In genomic region chr20:53750827-53751393, GRCh38 we compare ENCODE assay signal across 8 cellular contexts.
DNase-seq lines count a peak whose midpoint lies in the region; ATAC-seq, FAIRE-seq and TF ChIP-seq lines count a peak whose summit lies in the region.

No MANE protein-coding gene starts in this region.

- 50 to 61% (median 60%) methylated on average over 12 of the region's 12 CpGs for WGBS in ovary, 3 donors

- H3K27ac ChIP-seq in caudate nucleus (ENCODE audit: low read depth, low read length) (peak overlapping the region; percentile 40), ovary (peak overlapping the region in 1 of 2 donors; percentile 29)

- DNase-seq in activated gamma-delta T cell treated with Interleukin-2 at 50 U/mL for 16 hours (peak; percentile 37), activated gamma-delta T cell (lab: John Stamatoyannopoulos, UW) (no peak), RCC 7860 (ENCODE audit: low spot score) (peak; percentile 67), caudate nucleus (lab: John Stamatoyannopoulos, UW) (peak in 1 of 61 donors; percentile 12), ovary (no peak), retina (no peak)
- peak; percentile 71 for DNase-seq in natural killer cell treated with Interleukin-12 subunit alpha and Interleukin-12 subunit beta and Interleukin-15 and Interleukin-18, amount 100 ng/mL, for 72 hours (ENCODE audit: low spot score)

- intact Hi-C loops in ovary (cut with DNase I), result no loop called here

- ATAC-seq in HG02943 (IDR thresholded peaks at IDR 0.05; ENCODE audit: low read depth, unreplicated experiment), result peak; percentile 48
- peak; percentile 80 to 81 for ATAC-seq in natural killer cell treated with Interleukin-12 subunit alpha and Interleukin-12 subunit beta and Interleukin-15 and Interleukin-18, amount 100 ng/mL, for 72 hours

- H3K9me3 ChIP-seq in ovary, result no peaks in the 10 kb centered on the region

- no peak for TF ChIP-seq CTCF in ovary (IDR thresholded peaks at IDR 0.05)

- no peaks in the 10 kb centered on the region for H3K36me3 Mint-ChIP-seq in natural killer cell treated with Interleukin-12 subunit alpha and Interleukin-12 subunit beta and Interleukin-15 and Interleukin-18, amount 100 ng/mL, for 72 hours

- H3K4me3 ChIP-seq in ovary, result no peak overlapping the region

- TF ChIP-seq EP300 in ovary (IDR thresholded peaks at IDR 0.05), result no peak

- peak overlapping the region; percentile 96 to 98 for H3K27ac Mint-ChIP-seq in natural killer cell treated with Interleukin-12 subunit alpha and Interleukin-12 subunit beta and Interleukin-15 and Interleukin-18, amount 100 ng/mL, for 72 hours

- H3K9me3 Mint-ChIP-seq in natural killer cell treated with Interleukin-12 subunit alpha and Interleukin-12 subunit beta and Interleukin-15 and Interleukin-18, amount 100 ng/mL, for 72 hours, result no peaks in the 10 kb centered on the region

- peaks cover 51 to 52% of the 10 kb centered on the region in 2 donors for H3K4me1 Mint-ChIP-seq in natural killer cell treated with Interleukin-12 subunit alpha and Interleukin-12 subunit beta and Interleukin-15 and Interleukin-18, amount 100 ng/mL, for 72 hours (ENCODE audit: low read depth in 2 of 2)

- no peak for FAIRE-seq in RCC 7860 (lab: Jason Lieb, UNC)

- H3K4me1 ChIP-seq in ovary (ENCODE audit: insufficient read depth), result peaks cover 1% of the 10 kb centered on the region

- H3K36me3 ChIP-seq in ovary, result no peaks in the 10 kb centered on the region

- H3K27me3 Mint-ChIP-seq in natural killer cell treated with Interleukin-12 subunit alpha and Interleukin-12 subunit beta and Interleukin-15 and Interleukin-18, amount 100 ng/mL, for 72 hours, result no peaks in the 10 kb centered on the region

- peak overlapping the region; percentile 72 for H3K4me3 Mint-ChIP-seq in natural killer cell treated with Interleukin-12 subunit alpha and Interleukin-12 subunit beta and Interleukin-15 and Interleukin-18, amount 100 ng/mL, for 72 hours

- H3K27me3 ChIP-seq in ovary, result no peaks in the 10 kb centered on the region

- TF ChIP-seq POLR2A in ovary (IDR thresholded peaks at IDR 0.05), result no peak

Comparison
In these comparisons a context has a peak if more than half of its experiments do, and no peak if none do; other contexts are left out.
1. DNase-seq: peak in activated gamma-delta T cell treated with Interleukin-2 at 50 U/mL for 16 hours (single experiment), RCC 7860 (single experiment) and natural killer cell treated with Interleukin-12 subunit alpha and Interleukin-12 subunit beta and Interleukin-15 and Interleukin-18, amount 100 ng/mL, for 72 hours (single experiment); none in activated gamma-delta T cell (single experiment), ovary (0 of 5) and retina (single experiment).